ENCODE assay signal across 18 cellular contexts in genomic region chr12:89698607-89699006, GRCh38. TPM values are rescaled to one million over a fixed set of nuclear protein-coding genes. Genes with fewer than 3 reads are reported as not detected.
DNase-seq lines count a peak whose midpoint lies in the region; ATAC-seq, FAIRE-seq and TF ChIP-seq lines count a peak whose summit lies in the region.
"Had no signal": no experiment of that assay in that cellular context is flagged by ENCODE, and none has a peak within 500 bp of the region (broad histone marks: within the 10 kb centered on the region; RNA-seq: fewer than 3 reads in every experiment).

No MANE protein-coding gene starts in this region.

- intact Hi-C loops in dendritic cell treated with granulocyte-macrophage colony-stimulating factor and Interleukin-4, amounts not matched to agents 40 ng/mL and 50 ng/mL, for 4 days (cut with micrococcal nuclease) = no loop called here
- intact Hi-C loops in gastrocnemius medialis (cut with DNase I; ENCODE audit: low total_unique reads) = no loop called here

- no peaks in the 10 kb centered on the region for H3K9me3 Mint-ChIP-seq in dendritic cell treated with granulocyte-macrophage colony-stimulating factor and Interleukin-4, amounts not matched to agents 40 ng/mL and 50 ng/mL, for 4 days
- H3K9me3 Mint-ChIP-seq: CD14-positive monocyte; CD8-positive, alpha-beta memory T cell; H9 had no signal

- H3K27me3 Mint-ChIP-seq in dendritic cell treated with granulocyte-macrophage colony-stimulating factor and Interleukin-4, amounts not matched to agents 40 ng/mL and 50 ng/mL, for 4 days = no peaks in the 10 kb centered on the region
- H3K27me3 Mint-ChIP-seq: CD8-positive, alpha-beta memory T cell had no signal

- H3K36me3 ChIP-seq in OCI-LY1 (ENCODE audit: insufficient read depth, low read length) = peaks cover 36% of the 10 kb centered on the region; the same call in 1 of the 2 replicates
- H3K36me3 ChIP-seq in skeletal muscle satellite cell (ENCODE audit: insufficient read depth, low read length) = peaks cover 19% of the 10 kb centered on the region
- no peaks in the 10 kb centered on the region for H3K36me3 ChIP-seq in gastrocnemius medialis
- H3K36me3 ChIP-seq: BLaER1 had no signal

- peak overlapping the region; percentile 13; the same call in 1 of the 2 replicates for H3K4me2 ChIP-seq in OCI-LY1 (ENCODE audit: low read length)
- peak overlapping the region; percentile 81 for H3K4me2 ChIP-seq in skeletal muscle satellite cell (ENCODE audit: low read length)
- H3K4me2 ChIP-seq: BLaER1 had no signal

- no peak overlapping the region for H3K4me3 Mint-ChIP-seq in dendritic cell treated with granulocyte-macrophage colony-stimulating factor and Interleukin-4, amounts not matched to agents 40 ng/mL and 50 ng/mL, for 4 days
- H3K4me3 Mint-ChIP-seq: CD14-positive monocyte, H9 had no signal

- H2AFZ ChIP-seq in OCI-LY1 (ENCODE audit: low read length) = no peak overlapping the region

- DNase-seq in GM12891 (ENCODE audit: insufficient read length, low spot score) = no peak
- DNase-seq in KBM-7 = no peak
- DNase-seq in gastrocnemius medialis = no peak
- DNase-seq: AML-193; Caco-2; CD8-positive, alpha-beta memory T cell; GDM1; GOT3; H9 had no signal

- H3F3A ChIP-seq in OCI-LY1 (ENCODE audit: insufficient read depth, low read length) = no peaks in the 10 kb centered on the region

- no peak for FAIRE-seq in GM12891 (lab: Jason Lieb, UNC)
- FAIRE-seq: A204.1, D721Med, HTR-8/SVneo had no signal

- H3K79me2 ChIP-seq in OCI-LY1 (ENCODE audit: insufficient read depth, low read length) = peaks cover 100% of the 10 kb centered on the region

- H3K9me3 ChIP-seq in OCI-LY1 (ENCODE audit: low read length) (no peaks in the 10 kb centered on the region), skeletal muscle satellite cell (replicated peaks; ENCODE audit: low read length) (no peaks in the 10 kb centered on the region), gastrocnemius medialis (no peaks in the 10 kb centered on the region)
- H3K9me3 ChIP-seq: BLaER1, Caco-2 had no signal

- H3K4me1 ChIP-seq in OCI-LY1 (ENCODE audit: insufficient read depth, low read length, severe bottlenecking) (peaks cover 98% of the 10 kb centered on the region), skeletal muscle satellite cell (ENCODE audit: control insufficient read depth, insufficient read depth, low read length) (peaks cover 77% of the 10 kb centered on the region), gastrocnemius medialis (peaks cover 17 to 48% of the 10 kb centered on the region in 2 donors)
- H3K4me1 ChIP-seq: BLaER1 had no signal

- 0 out of 2 replicates have a peak, but pooled peaks have one; percentile 8 for TF ChIP-seq POLR2A in GM12891 (IDR thresholded peaks at IDR 0.05; ENCODE audit: low read depth, low read length)
- TF ChIP-seq POLR2A in gastrocnemius medialis (IDR thresholded peaks at IDR 0.05) = no peak

- ATAC-seq in GM18498 (IDR thresholded peaks at IDR 0.05; ENCODE audit: unreplicated experiment) (no peak), gastrocnemius medialis (no peak)

- H3K4me3 ChIP-seq in OCI-LY1 (ENCODE audit: low read depth, low read length, poor library complexity, severe bottlenecking) (no peak overlapping the region), skeletal muscle satellite cell (ENCODE audit: low read length) (peak overlapping the region; percentile 23), gastrocnemius medialis (no peak overlapping the region)
- H3K4me3 ChIP-seq: BLaER1 had no signal

- H3K27ac ChIP-seq in OCI-LY1 (ENCODE audit: low read depth, low read length, poor library complexity, severe bottlenecking) (no peak overlapping the region), gastrocnemius medialis (peak overlapping the region in 2 of 4 donors; percentile 11 to 33)
- H3K27ac ChIP-seq: BLaER1 had no signal

- H4K20me1 ChIP-seq in OCI-LY1 (ENCODE audit: insufficient read depth, low read length) = peaks cover 9% of the 10 kb centered on the region; the same call in 1 of the 2 replicates

- in situ Hi-C loops in KBM-7 (cut with MboI; ENCODE audit: low pct_unique_long_range_greater_than_20kb, low sequenced_read_pairs) = no loop called here
- in situ Hi-C loops in gastrocnemius medialis (cut with MboI; ENCODE audit: low sequenced_read_pairs in 4 of 4) = no loop called here

- no peaks in the 10 kb centered on the region for H3K9me2 ChIP-seq in OCI-LY1 (ENCODE audit: low read depth, low read length)

- no peak for TF ChIP-seq CTCF in OCI-LY1 (IDR thresholded peaks at IDR 0.05; ENCODE audit: low read length)
- no peak for TF ChIP-seq CTCF in gastrocnemius medialis (IDR thresholded peaks at IDR 0.05 in 4 of 5, conservative IDR thresholded peaks at IDR 0.05 in 1 of 5)

- no peak overlapping the region for H3K9ac ChIP-seq in OCI-LY1 (ENCODE audit: low read length)
- H3K9ac ChIP-seq in skeletal muscle satellite cell (ENCODE audit: low read depth, low read length) = peak overlapping the region; percentile 1
- H3K9ac ChIP-seq: BLaER1 had no signal

- peaks cover 44% of the 10 kb centered on the region for H3K36me3 Mint-ChIP-seq in dendritic cell treated with granulocyte-macrophage colony-stimulating factor and Interleukin-4, amounts not matched to agents 40 ng/mL and 50 ng/mL, for 4 days (ENCODE audit: low read depth)

- H3K27me3 ChIP-seq in OCI-LY1 (ENCODE audit: insufficient read depth, low read length) (no peaks in the 10 kb centered on the region), skeletal muscle satellite cell (ENCODE audit: control insufficient read depth, insufficient read depth, low read length) (no peaks in the 10 kb centered on the region), gastrocnemius medialis (no peaks in the 10 kb centered on the region)
- H3K27me3 ChIP-seq: BLaER1 had no signal

- H3K27ac Mint-ChIP-seq in dendritic cell treated with granulocyte-macrophage colony-stimulating factor and Interleukin-4, amounts not matched to agents 40 ng/mL and 50 ng/mL, for 4 days = peak overlapping the region; percentile 62

- H3K4me1 Mint-ChIP-seq in dendritic cell treated with granulocyte-macrophage colony-stimulating factor and Interleukin-4, amounts not matched to agents 40 ng/mL and 50 ng/mL, for 4 days (ENCODE audit: low read depth) = peaks cover 76% of the 10 kb centered on the region

TF ChIP-seq in GM12891, 5 proteins besides CTCF, POLR2A, EP300 and RAD21:
- TF ChIP-seq PAX5 (IDR thresholded peaks at IDR 0.05; ENCODE audit: insufficient read depth, low read length, severe bottlenecking) = no peak
- no peak for TF ChIP-seq POLR2AphosphoS5 (IDR thresholded peaks at IDR 0.05; ENCODE audit: low read depth, low read length)
- no peak for TF ChIP-seq TAF1 (IDR thresholded peaks at IDR 0.05; ENCODE audit: low read depth, low read length)
- no peak for TF ChIP-seq SPI1 (IDR thresholded peaks at IDR 0.05; ENCODE audit: low read depth, low read length)

RNA-seq across cellular contexts. Expression of gene ATP2B1, which starts 10.0 kb away (rescaled TPM):
- 9.4 TPM for polyA plus RNA-seq in GM12891 (2012; ENCODE audit: low read depth, missing spikeins)
- 116 and 172 TPM in 2 replicates for total RNA-seq in skeletal muscle satellite cell (2012; rRNA removed)
- 10 to 100 TPM; 32.9 to 52.8 (median 47.1) TPM for total RNA-seq in gastrocnemius medialis
